1 cellular context compared by ENCODE assay signal in the genomic region with DNA sequence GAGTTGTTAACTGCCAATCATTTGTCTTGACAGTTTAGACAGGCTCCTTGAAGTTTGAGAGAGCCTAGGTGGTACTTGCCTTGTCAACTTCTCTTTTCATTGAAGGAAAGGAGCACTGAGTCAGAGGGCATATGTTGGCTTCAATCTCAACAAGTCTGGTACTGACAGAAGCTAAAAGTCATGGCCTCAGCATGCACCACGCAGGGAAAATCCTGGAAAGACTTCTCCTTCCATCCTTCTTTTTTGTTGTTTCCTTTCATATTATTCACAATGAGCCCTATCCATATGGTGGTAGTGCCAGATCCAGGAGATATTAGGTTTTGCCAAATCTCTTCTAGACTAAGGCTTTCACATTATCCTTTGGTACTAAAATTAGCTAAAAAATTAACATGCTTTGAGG.
TF ChIP-seq lines count a peak whose summit lies in the region.

No MANE protein-coding gene starts in this region.

TF ChIP-seq in GM23338, 12 proteins besides CTCF, POLR2A, EP300 and RAD21:
- TF ChIP-seq REST (IDR thresholded peaks at IDR 0.05; ENCODE audit: unreplicated experiment): no peak
- TF ChIP-seq STAT1 (IDR thresholded peaks at IDR 0.05; ENCODE audit: unreplicated experiment): no peak
- no peak for TF ChIP-seq EZH2 (IDR thresholded peaks at IDR 0.05; ENCODE audit: low read depth, unreplicated experiment)
- TF ChIP-seq ZNF114 (CRISPR knock-in tag; IDR thresholded peaks at IDR 0.05): no peak
- TF ChIP-seq POLR2AphosphoS5 (IDR thresholded peaks at IDR 0.05; ENCODE audit: low read depth): no peak
- no peak for TF ChIP-seq ZNF331 (CRISPR knock-in tag; IDR thresholded peaks at IDR 0.05; ENCODE audit: low read depth)
- TF ChIP-seq NANOG (IDR thresholded peaks at IDR 0.05; ENCODE audit: borderline replicate concordance): no peak
- TF ChIP-seq ZNF462 (CRISPR knock-in tag; IDR thresholded peaks at IDR 0.05): no peak
- TF ChIP-seq ETS1 (IDR thresholded peaks at IDR 0.05): no peak
- no peak for TF ChIP-seq EZH2phosphoT487 (IDR thresholded peaks at IDR 0.05; ENCODE audit: unreplicated experiment)
- no peak for TF ChIP-seq JUNB (IDR thresholded peaks at IDR 0.05; ENCODE audit: unreplicated experiment)
- TF ChIP-seq CREB1 (CRISPR knock-in tag; IDR thresholded peaks at IDR 0.05; ENCODE audit: low read depth): no peak
